ENCODE assay signal across 8 cellular contexts in genomic region chr1:167232801-167233200, GRCh38.
"Had no signal": no experiment of that assay in that cellular context is flagged by ENCODE, and none has a peak within 500 bp of the region (broad histone marks: within the 10 kb centered on the region; RNA-seq: fewer than 3 reads in every experiment).

No MANE protein-coding gene starts in this region.

- H3K27ac ChIP-seq: GM23248, HL-60 had no signal

- DNase-seq: GM23248, GOT3, H7, HFFc6 had no signal

- FAIRE-seq: HepG2 had no signal

- H3K9ac ChIP-seq: GM23248 had no signal

- H3K9me3 ChIP-seq: HAP-1 had no signal

- ATAC-seq: HCT116, HepG2 had no signal

- H3K36me3 ChIP-seq: HAP-1 had no signal

- H2AFZ ChIP-seq: GM23248 had no signal

- H3K4me3 ChIP-seq: GM23248, HAP-1 had no signal
